7 cellular contexts compared by ENCODE assay signal in the genomic region with DNA sequence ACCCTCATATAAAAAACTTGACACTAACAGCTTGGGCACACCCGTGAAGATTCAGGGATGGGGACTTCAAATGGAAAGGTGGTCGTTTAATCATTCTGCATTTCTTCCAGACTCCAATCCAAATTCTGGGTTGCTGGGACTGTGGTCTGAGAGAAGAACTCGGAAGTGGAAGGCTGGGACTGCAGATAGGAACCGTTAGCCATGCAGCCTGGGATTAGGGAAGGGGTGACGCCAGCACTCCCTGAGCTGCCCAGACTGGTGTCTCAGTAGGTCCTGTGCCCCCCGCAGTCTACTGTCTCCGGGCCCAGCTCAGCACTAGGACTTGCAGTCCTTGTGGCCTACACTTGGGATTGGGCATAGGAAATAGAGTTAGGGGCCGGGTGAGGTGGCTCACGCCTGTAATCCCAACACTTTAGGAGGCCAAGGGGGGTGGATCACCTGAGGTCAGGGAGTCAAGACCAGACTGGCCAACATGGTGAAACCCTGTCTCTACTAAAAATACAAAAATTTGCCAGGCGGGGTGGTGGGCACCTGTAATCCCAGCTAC.
DNase-seq lines count a peak whose midpoint lies in the region; ATAC-seq lines count a peak whose summit lies in the region.

No MANE protein-coding gene starts in this region.

- H3K36me3 ChIP-seq in HUES6 (ENCODE audit: control insufficient read depth, insufficient read depth, low read length) (peaks cover 29% of the 10 kb centered on the region), iPS-20b (ENCODE audit: insufficient read depth, low read depth, low read length) (peaks cover 35% of the 10 kb centered on the region), stomach smooth muscle (ENCODE audit: control insufficient read depth in 2 of 2, insufficient read depth in 2 of 2, low read length in 2 of 2) (peaks cover 16 to 17% of the 10 kb centered on the region in 2 donors)

- H3K9me3 ChIP-seq in HUES6 (ENCODE audit: control insufficient read depth, insufficient read depth, low read depth, low read length): no peaks in the 10 kb centered on the region
- no peaks in the 10 kb centered on the region for H3K9me3 ChIP-seq in iPS-20b (ENCODE audit: insufficient read depth, low read depth, low read length)
- no peaks in the 10 kb centered on the region for H3K9me3 ChIP-seq in stomach smooth muscle (ENCODE audit: control insufficient read depth in 2 of 2, low read length in 2 of 2)

- no peaks in the 10 kb centered on the region for H3K9me3 Mint-ChIP-seq in activated naive CD8-positive, alpha-beta T cell (ENCODE audit: low read depth)

- in situ Hi-C loops in ACHN (cut with HindIII; ENCODE audit: low pct_ligation_motif_present, low pct_unique_long_range_greater_than_20kb, low sequenced_read_pairs): no loop called here

- peak overlapping the region; percentile 60; the same call in 1 of the 2 replicates for H3K27ac ChIP-seq in HUES6 (ENCODE audit: low read depth, low read length)
- H3K27ac ChIP-seq in iPS-20b (ENCODE audit: low read length): peak overlapping the region; percentile 84
- peak overlapping the region; percentile 86 for H3K27ac ChIP-seq in stomach smooth muscle (ENCODE audit: low read length)

- H3K4me3 Mint-ChIP-seq in activated naive CD8-positive, alpha-beta T cell: peak overlapping the region; percentile 99

- DNase-seq in ACHN (no peak), NCI-H774 (lab: John Stamatoyannopoulos, UW) (no peak)

- no peaks in the 10 kb centered on the region for H3K27me3 ChIP-seq in HUES6 (ENCODE audit: control insufficient read depth, insufficient read depth, low read length)
- no peaks in the 10 kb centered on the region for H3K27me3 ChIP-seq in iPS-20b (ENCODE audit: insufficient read depth, low read length)
- no peaks in the 10 kb centered on the region for H3K27me3 ChIP-seq in stomach smooth muscle (ENCODE audit: control insufficient read depth in 1 of 2, insufficient read depth in 2 of 2, low read length in 2 of 2)

- H3K9ac ChIP-seq in HUES6 (ENCODE audit: low read length): peak overlapping the region; percentile 78
- peak overlapping the region; percentile 73; the same call in 1 of the 2 replicates for H3K9ac ChIP-seq in iPS-20b (ENCODE audit: low read depth, low read length)
- peak overlapping the region; percentile 82 to 93 for H3K9ac ChIP-seq in stomach smooth muscle (ENCODE audit: low read length in 2 of 2)

- ATAC-seq in HG02981 (IDR thresholded peaks at IDR 0.05; ENCODE audit: unreplicated experiment): no peak

- no peaks in the 10 kb centered on the region for H3K27me3 Mint-ChIP-seq in activated naive CD8-positive, alpha-beta T cell

- H3K36me3 Mint-ChIP-seq in activated naive CD8-positive, alpha-beta T cell: peaks cover 3% of the 10 kb centered on the region

- H3K4me1 ChIP-seq in HUES6 (ENCODE audit: control insufficient read depth, insufficient read depth, low read length): peaks cover 40% of the 10 kb centered on the region
- H3K4me1 ChIP-seq in iPS-20b (ENCODE audit: insufficient read depth, low read length): peaks cover 34% of the 10 kb centered on the region
- peaks cover 48% of the 10 kb centered on the region for H3K4me1 ChIP-seq in stomach smooth muscle (ENCODE audit: control insufficient read depth, insufficient read depth, low read length)

- peak overlapping the region; percentile 82 for H3K4me3 ChIP-seq in HUES6 (ENCODE audit: low read depth, low read length)
- H3K4me3 ChIP-seq in iPS-20b (ENCODE audit: low read length): peak overlapping the region; percentile 71
- H3K4me3 ChIP-seq in stomach smooth muscle (ENCODE audit: low read length in 2 of 2): peak overlapping the region; percentile 71 to 89

- H3K4me1 Mint-ChIP-seq in activated naive CD8-positive, alpha-beta T cell (ENCODE audit: low read depth): peaks cover 63% of the 10 kb centered on the region

- H3K27ac Mint-ChIP-seq in activated naive CD8-positive, alpha-beta T cell: peak overlapping the region; percentile 85
